Comparison of ENCODE assay signal across 2 cellular contexts in genomic region chr11:3375552-3375951, GRCh38.
TF ChIP-seq lines count a peak whose summit lies in the region.

No MANE protein-coding gene starts in this region.

TF ChIP-seq in SK-N-SH treated with all-trans-retinoic acid at 6 μM for 48 hours, 23 proteins besides CTCF, POLR2A, EP300 and RAD21:
- TF ChIP-seq ISL1 (CRISPR knock-in tag; IDR thresholded peaks at IDR 0.05) (peak; percentile 26), CREB5 (CRISPR knock-in tag; IDR thresholded peaks at IDR 0.05; ENCODE audit: low read depth) (no peak), TCF4 (CRISPR knock-in tag; IDR thresholded peaks at IDR 0.05; ENCODE audit: borderline replicate concordance) (peak; percentile 91), ZC3H10 (CRISPR knock-in tag; IDR thresholded peaks at IDR 0.05) (no peak), SNAI2 (CRISPR knock-in tag; IDR thresholded peaks at IDR 0.05) (no peak), PATZ1 (CRISPR knock-in tag; IDR thresholded peaks at IDR 0.05; ENCODE audit: borderline replicate concordance) (no peak), ZNF8 (CRISPR knock-in tag; IDR thresholded peaks at IDR 0.05) (no peak), OSR1 (CRISPR knock-in tag; IDR thresholded peaks at IDR 0.05) (no peak), RARB (CRISPR knock-in tag; IDR thresholded peaks at IDR 0.05) (no peak), CSRNP3 (CRISPR knock-in tag; IDR thresholded peaks at IDR 0.05) (no peak), PPARA (CRISPR knock-in tag; IDR thresholded peaks at IDR 0.05; ENCODE audit: borderline replicate concordance) (no peak), TSHZ2 (CRISPR knock-in tag; IDR thresholded peaks at IDR 0.05) (peak; percentile 78)

TF ChIP-seq in H1, 55 proteins besides CTCF, POLR2A, EP300 and RAD21 (continued from another document):
- TF ChIP-seq EGR1 (IDR thresholded peaks at IDR 0.05; ENCODE audit: borderline replicate concordance, low read depth, low read length) = no peak
- no peak for TF ChIP-seq JUND (IDR thresholded peaks at IDR 0.05; ENCODE audit: low read length)
- TF ChIP-seq ATF2 (IDR thresholded peaks at IDR 0.05; ENCODE audit: low read length) = no peak
- TF ChIP-seq FOSL1 (IDR thresholded peaks at IDR 0.05; ENCODE audit: insufficient read depth, low read depth, low read length) = no peak
- TF ChIP-seq ASH2L (IDR thresholded peaks at IDR 0.05; ENCODE audit: low read length) = no peak
